In the genomic region with DNA sequence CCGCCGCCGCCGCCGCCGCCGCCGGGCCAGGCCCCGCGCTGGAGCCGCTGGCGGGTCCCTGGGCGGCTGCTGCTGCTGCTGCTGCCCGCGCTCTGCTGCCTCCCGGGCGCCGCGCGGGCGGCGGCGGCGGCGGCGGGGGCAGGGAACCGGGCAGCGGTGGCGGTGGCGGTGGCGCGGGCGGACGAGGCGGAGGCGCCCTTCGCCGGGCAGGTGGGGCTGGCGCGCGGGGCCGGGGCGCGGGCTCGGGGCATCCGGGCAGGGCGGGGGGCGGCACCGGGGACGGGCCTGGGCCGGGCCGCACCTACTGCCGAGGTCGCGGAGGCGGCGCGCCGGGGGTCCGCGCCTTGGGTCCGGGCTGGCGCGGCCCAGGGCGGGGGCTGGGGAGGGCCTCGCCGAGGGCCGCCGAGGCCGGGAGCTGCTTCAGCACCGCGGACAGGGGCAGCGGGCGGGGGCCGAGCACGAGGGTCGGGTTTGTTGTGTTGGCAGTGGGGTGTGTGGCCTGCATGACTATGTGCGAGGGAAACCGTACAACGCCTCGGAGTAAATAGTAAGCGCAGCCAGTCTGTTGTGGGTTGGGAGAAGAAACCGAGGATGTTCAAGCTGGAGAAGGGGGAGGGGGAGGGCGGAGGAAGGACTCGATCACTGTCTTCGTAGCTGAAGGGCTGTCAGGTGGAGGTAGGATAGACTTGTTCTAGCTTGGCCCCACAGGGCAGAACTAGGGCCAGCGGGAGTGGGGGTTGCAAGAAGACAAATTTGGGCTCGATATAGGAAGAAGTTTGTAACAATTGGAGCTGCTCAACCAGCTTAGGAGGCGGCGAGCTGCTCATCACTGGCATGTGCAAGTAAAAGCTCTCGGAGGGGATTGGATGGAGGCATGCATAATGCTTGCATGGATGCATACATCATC, we compare ENCODE assay signal across 10 cellular contexts. TPM values are rescaled to one million over a fixed set of nuclear protein-coding genes. Genes with fewer than 3 reads are reported as not detected.
DNase-seq lines count a peak whose midpoint lies in the region; ATAC-seq and TF ChIP-seq lines count a peak whose summit lies in the region.
"Had no signal": no experiment of that assay in that cellular context is flagged by ENCODE, and none has a peak within 500 bp of the region (broad histone marks: within the 10 kb centered on the region; RNA-seq: fewer than 3 reads in every experiment).

No MANE protein-coding gene starts in this region.

- ATAC-seq in natural killer cell, result peak; percentile 84 to 97 (median 94)
- no peak for ATAC-seq in HG02588 (IDR thresholded peaks at IDR 0.05; ENCODE audit: unreplicated experiment)
- no peak for ATAC-seq in GM18520 (IDR thresholded peaks at IDR 0.05; ENCODE audit: unreplicated experiment)

- no peak overlapping the region for H3K4me3 ChIP-seq in GM06990 (replicated peaks; ENCODE audit: low read depth, low read length)
- peak overlapping the region; percentile 41 for H3K4me3 ChIP-seq in suprapubic skin
- H3K4me3 ChIP-seq: SJCRH30 had no signal

- no peaks in the 10 kb centered on the region for H3K9me3 ChIP-seq in suprapubic skin
- H3K9me3 ChIP-seq: SJCRH30, tibial nerve had no signal

- peaks cover 5 to 14% of the 10 kb centered on the region in 2 donors for H3K4me1 Mint-ChIP-seq in natural killer cell

- no peaks in the 10 kb centered on the region; the same call in none of the 2 replicates for H3K27me3 ChIP-seq in GM06990 (replicated peaks; ENCODE audit: control insufficient read depth, insufficient read depth, low read length)
- no peaks in the 10 kb centered on the region for H3K27me3 ChIP-seq in suprapubic skin

- intact Hi-C loops in natural killer cell (cut with micrococcal nuclease), result no loop called here

- H3K9me3 Mint-ChIP-seq in natural killer cell, result no peaks in the 10 kb centered on the region

- no peak overlapping the region for H3K27ac Mint-ChIP-seq in natural killer cell

- H3K36me3 ChIP-seq in GM06990 (ENCODE audit: control insufficient read depth, insufficient read depth, low read length) (no peaks in the 10 kb centered on the region), suprapubic skin (no peaks in the 10 kb centered on the region)
- H3K36me3 ChIP-seq: SJCRH30 had no signal

- peaks cover 9% of the 10 kb centered on the region for H3K36me3 Mint-ChIP-seq in natural killer cell

- no peak for TF ChIP-seq EP300 in suprapubic skin (IDR thresholded peaks at IDR 0.05)

- TF ChIP-seq CTCF in GM06990 (IDR thresholded peaks at IDR 0.05; ENCODE audit: insufficient read depth, low read length, poor library complexity, severe bottlenecking) (no peak), natural killer cell (IDR thresholded peaks at IDR 0.05) (no peak), suprapubic skin (IDR thresholded peaks at IDR 0.05) (no peak)

- DNase-seq in GM06990 (ENCODE audit: extremely low read depth, insufficient read length) (peak; percentile 12), NCI-H345 (lab: John Stamatoyannopoulos, UW) (peak; percentile 59), activated T-cell treated with anti-CD3 and anti-CD28 coated beads for 48 hours (ENCODE audit: low read depth) (peak; percentile 45), erythroblast (lab: John Stamatoyannopoulos, UW) (peak; percentile 56 to 64), natural killer cell (peak; percentile 57), suprapubic skin (ENCODE audit: low spot score in 2 of 2) (no peak)

- 30% methylated on average over 15 of the region's 91 CpGs for WGBS in suprapubic skin

- H3K27ac ChIP-seq in suprapubic skin, result no peak overlapping the region
- H3K27ac ChIP-seq: SJCRH30, tibial nerve had no signal

- no peak for TF ChIP-seq POLR2A in erythroblast (IDR thresholded peaks at IDR 0.05; ENCODE audit: low read length)
- no peak for TF ChIP-seq POLR2A in suprapubic skin (IDR thresholded peaks at IDR 0.05)

- peaks cover 10 to 35% of the 10 kb centered on the region in 2 donors for H3K27me3 Mint-ChIP-seq in natural killer cell (ENCODE audit: low read depth in 2 of 2)

- H3K4me1 ChIP-seq in suprapubic skin, result no peaks in the 10 kb centered on the region
- H3K4me1 ChIP-seq: SJCRH30 had no signal

- peak overlapping the region; percentile 72 for H3K4me3 Mint-ChIP-seq in natural killer cell

RNA-seq across cellular contexts. Expression of gene MMP24, which starts 0.5 kb away (rescaled TPM):
- under 1 TPM; 0.14 to 0.18 (median 0.16) TPM for total RNA-seq in natural killer cell
- total RNA-seq in suprapubic skin, result under 1 TPM in 3 of 4 donors, not detected in 1; 0.16 to 0.47 (median 0.44) TPM
- total RNA-seq: SJCRH30 had no signal

RNA-seq across cellular contexts. Expression of gene MMP24OS, which starts 50.9 kb away (rescaled TPM):
- total RNA-seq in natural killer cell (10 to 100 TPM; 76.5 to 92.7 (median 86.6) TPM), suprapubic skin (10 to 100 TPM; 25.2 to 46.8 (median 35.2) TPM)

RNA-seq across cellular contexts. Expression of gene PROCR, which starts 55.2 kb away (rescaled TPM):
- total RNA-seq in natural killer cell (1 to 10 TPM; 6.4 to 9.3 (median 6.4) TPM), suprapubic skin (10 to 100 TPM; 16.4 to 26.6 (median 23.4) TPM)

RNA-seq across cellular contexts. Expression of gene EIF6, which starts 57.5 kb away (rescaled TPM):
- total RNA-seq in natural killer cell (10 to 100 TPM; 73.9 to 81.4 (median 79.0) TPM), suprapubic skin (100 to 1,000 TPM; 111 to 229 (median 174) TPM)

Comparison
In these comparisons a context has a peak if more than half of its experiments do, and no peak if none do; other contexts are left out.
1. DNase-seq: peak in GM06990 (single experiment), NCI-H345 (single experiment), activated T-cell treated with anti-CD3 and anti-CD28 coated beads for 48 hours (single experiment), erythroblast (2 of 2) and natural killer cell (single experiment); none in suprapubic skin (0 of 2).
2. ATAC-seq: peak in natural killer cell (3 of 3); none in HG02588 (single experiment) and GM18520 (single experiment).